1 cellular context compared by ENCODE assay signal in the genomic region with DNA sequence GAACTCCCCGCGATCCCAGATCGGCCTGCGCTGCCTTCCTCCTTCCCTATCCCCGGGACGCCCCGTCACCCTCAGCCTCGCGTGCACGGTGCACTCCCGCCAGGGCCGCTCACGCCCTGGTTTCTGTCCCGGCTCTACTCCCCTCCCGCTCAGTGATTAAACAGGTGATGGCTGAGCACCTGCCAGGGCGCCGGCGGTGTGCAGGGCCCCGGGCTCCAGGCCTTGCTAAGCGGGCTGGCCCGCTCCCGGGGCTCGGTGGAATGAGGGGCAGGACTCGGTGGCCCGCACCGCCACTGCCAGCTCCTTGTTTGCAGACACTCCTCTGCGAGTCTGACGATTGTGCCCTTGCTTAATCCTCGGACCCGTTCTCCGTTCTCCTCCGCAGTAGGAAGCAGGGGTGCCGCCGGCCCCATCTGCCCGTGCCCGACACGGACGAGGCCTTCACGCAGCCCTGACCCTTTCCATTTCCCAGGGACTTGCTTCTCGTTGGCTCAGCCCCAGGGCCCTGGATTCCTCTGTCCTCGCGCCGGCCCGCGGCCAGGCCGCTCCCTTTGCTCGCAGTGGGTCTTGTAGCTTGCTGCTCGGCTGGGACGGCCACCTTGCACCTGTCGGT.
TF ChIP-seq lines count a peak whose summit lies in the region.

No MANE protein-coding gene starts in this region.

TF ChIP-seq in IMR-90, 13 proteins besides CTCF, POLR2A, EP300 and RAD21 (continued from another document):
- TF ChIP-seq, protein P1, sequence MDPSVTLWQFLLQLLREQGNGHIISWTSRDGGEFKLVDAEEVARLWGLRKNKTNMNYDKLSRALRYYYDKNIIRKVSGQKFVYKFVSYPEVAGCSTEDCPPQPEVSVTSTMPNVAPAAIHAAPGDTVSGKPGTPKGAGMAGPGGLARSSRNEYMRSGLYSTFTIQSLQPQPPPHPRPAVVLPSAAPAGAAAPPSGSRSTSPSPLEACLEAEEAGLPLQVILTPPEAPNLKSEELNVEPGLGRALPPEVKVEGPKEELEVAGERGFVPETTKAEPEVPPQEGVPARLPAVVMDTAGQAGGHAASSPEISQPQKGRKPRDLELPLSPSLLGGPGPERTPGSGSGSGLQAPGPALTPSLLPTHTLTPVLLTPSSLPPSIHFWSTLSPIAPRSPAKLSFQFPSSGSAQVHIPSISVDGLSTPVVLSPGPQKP (IDR thresholded peaks at IDR 0.05; ENCODE audit: borderline replicate concordance, low read depth, low read length): no peak
TF ChIP-seq in IMR-90: peak in this region for 0.
